In the genomic region with DNA sequence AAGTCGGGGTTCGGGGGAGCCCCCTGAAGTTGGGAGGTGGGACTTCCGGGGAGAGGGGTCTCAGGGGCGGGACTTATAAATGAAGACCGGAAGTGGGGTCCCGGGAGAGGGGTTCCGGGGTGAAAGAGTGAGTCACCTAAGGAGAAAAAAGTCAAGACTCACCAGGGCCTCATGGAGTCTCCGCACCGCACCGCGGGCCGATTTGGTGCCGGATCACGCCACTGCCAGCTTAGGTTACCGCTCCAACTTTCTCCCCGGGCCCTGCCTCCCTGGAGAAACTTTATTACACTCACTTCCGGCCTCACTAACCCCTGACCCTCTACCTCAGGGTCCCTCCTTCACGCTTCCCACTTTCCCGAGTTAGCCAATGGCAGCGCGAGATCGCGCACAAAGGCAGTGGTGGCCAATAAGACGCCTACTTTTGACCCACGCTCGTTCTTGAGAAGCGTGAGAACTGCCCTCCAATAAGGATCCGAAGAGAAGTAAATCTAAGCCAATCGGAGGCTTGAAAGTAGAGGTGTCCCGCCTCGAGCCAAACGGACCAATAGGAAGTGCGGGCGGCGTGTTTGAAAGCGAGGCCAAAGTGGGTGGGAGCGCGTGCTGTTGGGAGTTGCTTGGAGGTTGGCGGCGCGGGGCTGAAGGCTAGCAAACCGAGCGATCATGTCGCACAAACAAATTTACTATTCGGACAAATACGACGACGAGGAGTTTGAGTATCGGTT, we compare ENCODE assay signal across 8 cellular contexts. TPM values are rescaled to one million over a fixed set of nuclear protein-coding genes. Genes with fewer than 3 reads are reported as not detected.
A peak's percentile ranks its signal among the peaks of the same experiment; 100 is the strongest.
DNase-seq lines count a peak whose midpoint lies in the region; ATAC-seq and TF ChIP-seq lines count a peak whose summit lies in the region.

TSS of gene CKS1B (plus strand) at position 596 of the 722 bp plus-strand sequence. CDS start at position 661, 65 bp downstream.

- H3K36me3 Mint-ChIP-seq in activated T-helper 2 cell treated with anti-CD3 and anti-CD28 coated beads, Interferon-gamma antibody, Interleukin-2, Interleukin-4, amounts not matched to agents 10 μg/mL and 5 μg/mL and 100 μg/mL, durations not matched to agents 14 hours and 24 hours and 36 hours (ENCODE audit: low read depth): peaks cover 33% of the 10 kb centered on the region
- no peaks in the 10 kb centered on the region for H3K36me3 Mint-ChIP-seq in natural killer cell

- H3K9me3 Mint-ChIP-seq in activated T-helper 2 cell treated with anti-CD3 and anti-CD28 coated beads, Interferon-gamma antibody, Interleukin-2, Interleukin-4, amounts not matched to agents 10 μg/mL and 5 μg/mL and 100 μg/mL, durations not matched to agents 14 hours and 24 hours and 36 hours: no peaks in the 10 kb centered on the region
- no peaks in the 10 kb centered on the region for H3K9me3 Mint-ChIP-seq in natural killer cell

- DNase-seq in ELF-1 (ENCODE audit: low read depth, low spot score) (peak; percentile 100), H4 (ENCODE audit: low spot score) (peak; percentile 100), LNCaP clone FGC (ENCODE audit: low read depth) (peak; percentile 100), RPMI8226 (peak; percentile 100), fibroblast of pulmonary artery (ENCODE audit: low read depth) (peak; percentile 100), natural killer cell (peak; percentile 96)
- peak; percentile 97 for DNase-seq in activated T-helper 2 cell treated with anti-CD3 and anti-CD28 coated beads, Interferon-gamma antibody, Interleukin-2, Interleukin-4, amounts not matched to agents 10 μg/mL and 5 μg/mL and 100 μg/mL, durations not matched to agents 14 hours and 24 hours and 36 hours (ENCODE audit: low spot score)
- peak; percentile 99 for DNase-seq in stimulated activated naive CD4-positive, alpha-beta T cell treated with Interleukin-2 at 50 U/mL for 16 hours (lab: John Stamatoyannopoulos, UW)

- H3K4me3 ChIP-seq in LNCaP clone FGC (ENCODE audit: low read depth, low read length) (peak within 1 kb of the TSS; percentile 75), fibroblast of pulmonary artery (replicated peaks; ENCODE audit: low read depth, low read length) (peak within 1 kb of the TSS; percentile 83)

- H3K4me3 Mint-ChIP-seq in activated T-helper 2 cell treated with anti-CD3 and anti-CD28 coated beads, Interferon-gamma antibody, Interleukin-2, Interleukin-4, amounts not matched to agents 10 μg/mL and 5 μg/mL and 100 μg/mL, durations not matched to agents 14 hours and 24 hours and 36 hours (ENCODE audit: low read depth): no peak within 1 kb of the TSS
- no peak within 1 kb of the TSS for H3K4me3 Mint-ChIP-seq in natural killer cell

- intact Hi-C loops in activated T-helper 2 cell treated with anti-CD3 and anti-CD28 coated beads, Interferon-gamma antibody, Interleukin-2, Interleukin-4, amounts not matched to agents 10 μg/mL and 5 μg/mL and 100 μg/mL, durations not matched to agents 14 hours and 24 hours and 36 hours (cut with micrococcal nuclease): loop anchor here (1.0 to 2.0 kb wide), 7 partner anchors 9 to 416 kb away; partner anchors contain the start of genes FLAD1, PYGO2 and UBE2Q1
- intact Hi-C loops in natural killer cell (cut with micrococcal nuclease): loop anchor here (1.0 to 5.0 kb wide), 7 partner anchors 9 to 415 kb away; partner anchors contain the start of genes EFNA4, FLAD1, PBXIP1 and PMVK

- ATAC-seq in natural killer cell: peak; percentile 78 to 94 (median 85)

- H3K4me1 Mint-ChIP-seq in activated T-helper 2 cell treated with anti-CD3 and anti-CD28 coated beads, Interferon-gamma antibody, Interleukin-2, Interleukin-4, amounts not matched to agents 10 μg/mL and 5 μg/mL and 100 μg/mL, durations not matched to agents 14 hours and 24 hours and 36 hours (ENCODE audit: low read depth): peaks cover 32% of the 10 kb centered on the region
- H3K4me1 Mint-ChIP-seq in natural killer cell: peaks cover 15 to 26% of the 10 kb centered on the region in 2 donors

- H3K27me3 Mint-ChIP-seq in activated T-helper 2 cell treated with anti-CD3 and anti-CD28 coated beads, Interferon-gamma antibody, Interleukin-2, Interleukin-4, amounts not matched to agents 10 μg/mL and 5 μg/mL and 100 μg/mL, durations not matched to agents 14 hours and 24 hours and 36 hours (ENCODE audit: low read depth): no peaks in the 10 kb centered on the region
- H3K27me3 Mint-ChIP-seq in natural killer cell (ENCODE audit: low read depth in 2 of 2): no peaks in the 10 kb centered on the region

- TF ChIP-seq CTCF in LNCaP clone FGC (IDR thresholded peaks at IDR 0.05; ENCODE audit: control insufficient read depth, extremely low read depth, insufficient read depth) (no peak), fibroblast of pulmonary artery (IDR thresholded peaks at IDR 0.05; ENCODE audit: low read length, missing control alignments) (no peak), natural killer cell (IDR thresholded peaks at IDR 0.05) (no peak)

- H3K27ac Mint-ChIP-seq in activated T-helper 2 cell treated with anti-CD3 and anti-CD28 coated beads, Interferon-gamma antibody, Interleukin-2, Interleukin-4, amounts not matched to agents 10 μg/mL and 5 μg/mL and 100 μg/mL, durations not matched to agents 14 hours and 24 hours and 36 hours: no peak within 1 kb of the TSS
- no peak within 1 kb of the TSS for H3K27ac Mint-ChIP-seq in natural killer cell

RNA-seq across cellular contexts. Expression of gene CKS1B, which starts in this region (rescaled TPM):
- 170 and 248 TPM in 2 replicates for total RNA-seq in H4 (2014; rRNA removed; shearing (Covaris generic))
- total RNA-seq in activated T-helper 2 cell treated with anti-CD3 and anti-CD28 coated beads, Interferon-gamma antibody, Interleukin-2, Interleukin-4, amounts not matched to agents 10 μg/mL and 5 μg/mL and 100 μg/mL, durations not matched to agents 14 hours and 24 hours and 36 hours: 169 and 178 TPM in 2 replicates
- 10 to 100 TPM in 2 of 3 donors, 1 to 10 TPM in 1; 8.5 to 13.0 (median 12.9) TPM for total RNA-seq in natural killer cell

Comparison
In these comparisons a context has a peak if more than half of its experiments do, and no peak if none do; other contexts are left out.
1. Peak in every context shown above with its lines: DNase-seq, ATAC-seq and H3K4me3 ChIP-seq.
2. RNA of gene CKS1B (total RNA-seq): 170 to 248 TPM in H4 and 169 to 178 TPM in activated T-helper 2 cell treated with anti-CD3 and anti-CD28 coated beads, Interferon-gamma antibody, Interleukin-2, Interleukin-4, amounts not matched to agents 10 μg/mL and 5 μg/mL and 100 μg/mL, durations not matched to agents 14 hours and 24 hours and 36 hours; 8.5 to 13.0 TPM in natural killer cell; every median in the first group is over 10 times any median in the second.